27 cellular contexts compared by ENCODE assay signal in the genomic region with DNA sequence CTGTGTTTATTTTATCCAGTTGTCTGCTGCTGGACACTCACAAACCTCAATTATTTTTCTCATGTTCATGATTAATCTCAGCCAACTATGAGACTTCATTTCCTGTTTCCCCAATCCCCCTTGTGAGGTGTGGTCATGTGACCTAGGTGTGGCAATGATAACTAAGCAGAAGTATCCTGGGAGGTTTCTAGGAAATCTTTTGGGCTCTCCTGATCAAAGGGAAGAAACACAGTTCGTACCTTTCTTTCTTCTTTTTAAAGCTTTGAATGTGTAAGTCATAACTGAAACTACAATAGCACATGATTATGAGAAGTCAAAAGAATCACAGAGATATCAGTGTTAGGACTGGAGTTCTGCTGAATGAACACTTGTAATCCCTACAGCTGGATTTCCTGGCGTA. TPM values are rescaled to one million over a fixed set of nuclear protein-coding genes. Genes with fewer than 3 reads are reported as not detected.
A peak's percentile ranks its signal among the peaks of the same experiment; 100 is the strongest.
DNase-seq lines count a peak whose midpoint lies in the region; ATAC-seq and TF ChIP-seq lines count a peak whose summit lies in the region.
"Had no signal": no experiment of that assay in that cellular context is flagged by ENCODE, and none has a peak within 500 bp of the region (broad histone marks: within the 10 kb centered on the region; RNA-seq: fewer than 3 reads in every experiment).

No MANE protein-coding gene starts in this region.

- no peak for ATAC-seq in Panc1
- ATAC-seq in GM21526 (IDR thresholded peaks at IDR 0.05; ENCODE audit: low FRiP score, unreplicated experiment) = no peak
- ATAC-seq: stimulated activated effector memory CD8-positive, alpha-beta T cell treated with anti-CD3 and anti-CD28 coated beads, Interleukin-12 subunit alpha, Interleukin-12 subunit beta, amount 100 ng/mL, for 72 hours had no signal

- CTCF ChIA-PET in Panc1 (lab: Charles Lee) = no interaction called here

- no peak overlapping the region for H3K4me3 ChIP-seq in Panc1 (ENCODE audit: low read depth in 2 of 2, low read length in 2 of 2)
- no peak overlapping the region for H3K4me3 ChIP-seq in fibroblast of villous mesenchyme (ENCODE audit: low read depth, low read length)
- H3K4me3 ChIP-seq in dorsolateral prefrontal cortex = no peak overlapping the region
- H3K4me3 ChIP-seq: ovary had no signal

- H3K27ac ChIP-seq in Panc1 (ENCODE audit: low read length) = peak overlapping the region; percentile 58; the same call in 1 of the 2 replicates
- no peak overlapping the region for H3K27ac ChIP-seq in dorsolateral prefrontal cortex
- H3K27ac ChIP-seq: C4-2B, KMS-11, ovary had no signal

- intact Hi-C loops in Panc1 (cut with micrococcal nuclease; ENCODE audit: unreplicated experiment) (no loop called here), dorsolateral prefrontal cortex (cut with DNase I) (no loop called here)

- in situ Hi-C loops in Panc1 (cut with HindIII; ENCODE audit: low pct_unique_long_range_greater_than_20kb, low sequenced_read_pairs) = no loop called here

- no peaks in the 10 kb centered on the region for H3K4me1 ChIP-seq in Panc1 (ENCODE audit: control insufficient read depth, insufficient read depth, low read length)

- DNase-seq in COLO829 (ENCODE audit: low spot score) = peak; percentile 65
- peak; percentile 54 for DNase-seq in HT1080 (ENCODE audit: low read depth)
- no peak for DNase-seq in Panc1 (ENCODE audit: low read depth, low spot score)
- peak; percentile 14 for DNase-seq in fibroblast of villous mesenchyme (ENCODE audit: low read depth)
- no peak for DNase-seq in dorsolateral prefrontal cortex
- DNase-seq in stimulated activated naive CD4-positive, alpha-beta T cell (lab: John Stamatoyannopoulos, UW) = no peak
- DNase-seq: activated CD4-positive, alpha-beta T cell treated with anti-CD3 and anti-CD28 coated beads for 4 hours; Calu3; DMS79; immature natural killer cell; left colon; NCI-H1436; NCI-H2081; NCI-H2227 treated with DMSO at 0.1 percent for 48 hours; NCI-H69; ovary; SHP77 treated with DMSO at 0.1 percent for 48 hours; stimulated activated CD4-positive, alpha-beta T cell treated with anti-CD3 and anti-CD28 coated beads, Interleukin-15, amount 100 ng/mL, for 24 hours; stimulated activated CD4-positive, alpha-beta T cell treated with anti-CD3 and anti-CD28 coated beads, Interleukin-4, amount 100 ng/mL, for 4 hours; T-helper 9 cell; trophoblast cell had no signal

- no TSS peak for BruUV-seq in Panc1 (replicated peaks; lab: Mats Ljungman, UMichigan)

- H3K9me3 ChIP-seq in Panc1 (ENCODE audit: control insufficient read depth, insufficient read depth, low read depth, low read length) = no peaks in the 10 kb centered on the region
- H3K9me3 ChIP-seq: ovary had no signal

- POLR2A ChIA-PET in Panc1 (lab: Charles Lee) = no interaction called here

- no peaks in the 10 kb centered on the region for H3K36me3 ChIP-seq in Panc1 (ENCODE audit: control insufficient read depth, insufficient read depth, low read length)
- H3K36me3 ChIP-seq: ovary had no signal

- H3K27me3 ChIP-seq in Panc1 (ENCODE audit: control insufficient read depth, insufficient read depth, low read length) (no peaks in the 10 kb centered on the region; the same call in 1 of the 2 replicates), dorsolateral prefrontal cortex (no peaks in the 10 kb centered on the region)
- H3K27me3 ChIP-seq: ovary had no signal

- TF ChIP-seq CTCF in Panc1 (IDR thresholded peaks at IDR 0.05) = no peak
- no peak for TF ChIP-seq CTCF in fibroblast of villous mesenchyme (IDR thresholded peaks at IDR 0.05; ENCODE audit: insufficient read depth, low read depth, low read length)
- TF ChIP-seq CTCF in dorsolateral prefrontal cortex (IDR thresholded peaks at IDR 0.05 in 54 of 56, conservative IDR thresholded peaks at IDR 0.05 in 2 of 56; ENCODE audit: low read depth in 1 of 56, partially characterized antibody in 56 of 56) = no peak

RNA-seq across cellular contexts. Expression of a gene that starts 34.4 kb away (rescaled TPM):
- total RNA-seq in HT1080 (2014; rRNA removed; shearing (Covaris generic)) = not detected in 2 replicates
- not detected in 2 replicates for polyA plus RNA-seq in HT1080 (2015; cell fraction: cytosol; rRNA removed)
- not detected in 2 replicates for polyA plus RNA-seq in HT1080 (2015; cell fraction: nucleus; rRNA removed)
- total RNA-seq in Panc1 (2021; ENCODE audit: unreplicated experiment) = not detected
- polyA plus RNA-seq in Panc1 (2012; ENCODE audit: insufficient read length) = not detected
- total RNA-seq in fibroblast of villous mesenchyme = not detected in 2 replicates
- total RNA-seq in dorsolateral prefrontal cortex = 1 to 10 TPM in 2 of 120 experiments, under 1 TPM in 12, not detected in 106; 0.42 to 1.2 (median 0.61) TPM
- total RNA-seq: Calu3, H4, left colon, lung microvascular endothelial cell had no signal
- polyA plus RNA-seq: immature natural killer cell had no signal

RNA-seq across cellular contexts. Expression of a gene that starts 34.4 kb away (rescaled TPM):
- total RNA-seq in HT1080 (2014; rRNA removed; shearing (Covaris generic)) = 35.2 and 48.3 TPM in 2 replicates
- 18.1 and 20.1 TPM in 2 replicates for polyA plus RNA-seq in HT1080 (2015; cell fraction: cytosol; rRNA removed)
- 48.4 and 51.8 TPM in 2 replicates for polyA plus RNA-seq in HT1080 (2015; cell fraction: nucleus; rRNA removed)
- total RNA-seq in Panc1 (2021; ENCODE audit: unreplicated experiment) = 35.2 TPM
- 23.6 TPM for polyA plus RNA-seq in Panc1 (2012; ENCODE audit: insufficient read length)
- 36.1 and 44.5 TPM in 2 replicates for total RNA-seq in fibroblast of villous mesenchyme
- 10 to 100 TPM; 40.7 to 73.4 (median 58.0) TPM for total RNA-seq in dorsolateral prefrontal cortex

Comparison
In these comparisons a context has a peak if more than half of its experiments do, and no peak if none do; other contexts are left out.
1. DNase-seq: peak in COLO829 (single experiment), HT1080 (single experiment) and fibroblast of villous mesenchyme (single experiment); none in Panc1 (single experiment), dorsolateral prefrontal cortex (0 of 10) and stimulated activated naive CD4-positive, alpha-beta T cell (0 of 6).